ENCODE assay signal across 2 cellular contexts in genomic region chr7:35553498-35553897, GRCh38.
TF ChIP-seq lines count a peak whose summit lies in the region.

No MANE protein-coding gene starts in this region.

TF ChIP-seq in liver, 16 proteins besides CTCF, POLR2A, EP300 and RAD21:
- TF ChIP-seq RXRA (IDR thresholded peaks at IDR 0.05) (peak; percentile 58 to 63), SP1 (IDR thresholded peaks at IDR 0.05) (no peak), FOXA2 (IDR thresholded peaks at IDR 0.05) (no peak), YY1 (IDR thresholded peaks at IDR 0.05) (no peak), FOXA1 (IDR thresholded peaks at IDR 0.05) (no peak), ZBTB33 (IDR thresholded peaks at IDR 0.05) (no peak)

TF ChIP-seq in HepG2, 621 proteins besides CTCF, POLR2A, EP300 and RAD21:
- TF ChIP-seq ZNF124 (CRISPR knock-in tag; IDR thresholded peaks at IDR 0.05) (no peak), ZBTB38 (CRISPR knock-in tag; IDR thresholded peaks at IDR 0.05) (no peak), ATF5 (CRISPR knock-in tag; IDR thresholded peaks at IDR 0.05; ENCODE audit: low read depth) (no peak), ZBTB4 (CRISPR knock-in tag; IDR thresholded peaks at IDR 0.05; ENCODE audit: borderline replicate concordance) (no peak), ZNF780A (CRISPR knock-in tag; IDR thresholded peaks at IDR 0.05) (no peak), CREB3 (CRISPR knock-in tag; IDR thresholded peaks at IDR 0.05) (no peak), ZNF678 (CRISPR knock-in tag; IDR thresholded peaks at IDR 0.05) (no peak), ZNF737 (CRISPR knock-in tag; IDR thresholded peaks at IDR 0.05; ENCODE audit: borderline replicate concordance) (no peak), HIC2 (CRISPR knock-in tag; IDR thresholded peaks at IDR 0.05; ENCODE audit: low read depth) (no peak)
